In genomic region chr15:66617137-66618090, GRCh38 we compare ENCODE assay signal across 8 cellular contexts. TPM values are rescaled to one million over a fixed set of nuclear protein-coding genes. Genes with fewer than 3 reads are reported as not detected.
DNase-seq lines count a peak whose midpoint lies in the region; ATAC-seq and TF ChIP-seq lines count a peak whose summit lies in the region.

No MANE protein-coding gene starts in this region.

- peak overlapping the region; percentile 93 for H3K27ac Mint-ChIP-seq in mesothelial cell of epicardium

- H3K27me3 Mint-ChIP-seq in mesothelial cell of epicardium (ENCODE audit: low read depth), result no peaks in the 10 kb centered on the region

- no peaks in the 10 kb centered on the region for H3K36me3 Mint-ChIP-seq in mesothelial cell of epicardium

- no peaks in the 10 kb centered on the region for H3K36me3 ChIP-seq in uterus

- no peaks in the 10 kb centered on the region for H3K9me3 ChIP-seq in uterus

- H3K4me1 ChIP-seq in uterus, result peaks cover 0 to 9% of the 10 kb centered on the region in 2 donors

- ATAC-seq in HG03442 (IDR thresholded peaks at IDR 0.05; ENCODE audit: unreplicated experiment) (no peak), GM19351 (IDR thresholded peaks at IDR 0.05; ENCODE audit: unreplicated experiment) (no peak)

- H3K4me1 Mint-ChIP-seq in mesothelial cell of epicardium, result peaks cover 56% of the 10 kb centered on the region

- no peaks in the 10 kb centered on the region for H3K9me3 Mint-ChIP-seq in mesothelial cell of epicardium

- no peak for TF ChIP-seq POLR2A in uterus (IDR thresholded peaks at IDR 0.05)

- DNase-seq in AG20443 (ENCODE audit: low spot score) (peak; percentile 76), NCI-H226 (peak; percentile 44), dermis microvascular lymphatic vessel endothelial cell (ENCODE audit: low read depth in 2 of 2) (peak; percentile 32 to 98), mesothelial cell of epicardium (ENCODE audit: low spot score in 2 of 2, unreplicated experiment in 2 of 2) (no peak), uterus (peak; percentile 44 to 67)
- DNase-seq in stimulated activated CD4-positive, alpha-beta T cell treated with anti-CD3 and anti-CD28 coated beads, Interleukin-4, amount 100 ng/mL, for 1 hour, result no peak

- H3K27ac ChIP-seq in uterus, result peak overlapping the region; percentile 23 to 63

- TF ChIP-seq CTCF in mesothelial cell of epicardium (IDR thresholded peaks at IDR 0.05; ENCODE audit: unreplicated experiment) (no peak), uterus (IDR thresholded peaks at IDR 0.05) (no peak)

- intact Hi-C loops in uterus (cut with DNase I; ENCODE audit: low total_unique reads), result loop anchor here (5.0 kb wide), 1 partner anchor 235 kb away; no protein-coding TSS in a partner anchor

- H3K4me3 ChIP-seq in uterus, result no peak overlapping the region

- no peak overlapping the region for H3K4me3 Mint-ChIP-seq in mesothelial cell of epicardium

- H3K27me3 ChIP-seq in uterus, result no peaks in the 10 kb centered on the region

RNA-seq across cellular contexts. Expression of gene LCTL, which starts 51.6 kb away (rescaled TPM):
- not detected in 2 replicates for total RNA-seq in dermis microvascular lymphatic vessel endothelial cell
- 0.35 to 0.36 TPM (median 0.36 TPM) in 3 replicates for total RNA-seq in mesothelial cell of epicardium
- not detected for total RNA-seq in uterus

Comparison
In these comparisons a context has a peak if more than half of its experiments do, and no peak if none do; other contexts are left out.
1. DNase-seq: peak in AG20443 (single experiment), NCI-H226 (single experiment), dermis microvascular lymphatic vessel endothelial cell (2 of 2) and uterus (2 of 2); none in mesothelial cell of epicardium (0 of 2) and stimulated activated CD4-positive, alpha-beta T cell treated with anti-CD3 and anti-CD28 coated beads, Interleukin-4, amount 100 ng/mL, for 1 hour (single experiment).